1 cellular context compared by ENCODE assay signal in genomic region chr11:64304316-64305072, GRCh38.
TF ChIP-seq lines count a peak whose summit lies in the region.

No MANE protein-coding gene starts in this region.

TF ChIP-seq in HepG2, 621 proteins besides CTCF, POLR2A, EP300 and RAD21 (continued from another document and continues in another):
- TF ChIP-seq, protein P1, sequence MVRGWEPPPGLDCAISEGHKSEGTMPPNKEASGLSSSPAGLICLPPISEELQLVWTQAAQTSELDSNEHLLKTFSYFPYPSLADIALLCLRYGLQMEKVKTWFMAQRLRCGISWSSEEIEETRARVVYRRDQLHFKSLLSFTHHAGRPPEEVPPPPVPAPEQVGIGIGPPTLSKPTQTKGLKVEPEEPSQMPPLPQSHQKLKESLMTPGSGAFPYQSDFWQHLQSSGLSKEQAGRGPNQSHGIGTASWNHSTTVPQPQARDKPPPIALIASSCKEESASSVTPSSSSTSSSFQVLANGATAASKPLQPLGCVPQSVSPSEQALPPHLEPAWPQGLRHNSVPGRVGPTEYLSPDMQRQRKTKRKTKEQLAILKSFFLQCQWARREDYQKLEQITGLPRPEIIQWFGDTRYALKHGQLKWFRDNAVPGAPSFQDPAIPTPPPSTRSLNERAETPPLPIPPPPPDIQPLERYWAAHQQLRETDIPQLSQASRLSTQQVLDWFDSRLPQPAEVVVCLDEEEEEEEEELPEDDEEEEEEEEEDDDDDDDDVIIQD (CRISPR knock-in tag; IDR thresholded peaks at IDR 0.05; ENCODE audit: low read depth), result no peak
- TF ChIP-seq ZNF33A (CRISPR knock-in tag; IDR thresholded peaks at IDR 0.05; ENCODE audit: borderline replicate concordance) (no peak), HOXA9 (CRISPR knock-in tag; IDR thresholded peaks at IDR 0.05; ENCODE audit: borderline replicate concordance) (no peak), ZNF496 (CRISPR knock-in tag; IDR thresholded peaks at IDR 0.05; ENCODE audit: insufficient replicate concordance) (no peak), ZNF44 (CRISPR knock-in tag; IDR thresholded peaks at IDR 0.05) (no peak), ZFP62 (CRISPR knock-in tag; IDR thresholded peaks at IDR 0.05) (no peak), CENPT (CRISPR knock-in tag; IDR thresholded peaks at IDR 0.05; ENCODE audit: low read depth) (no peak), EHMT2 (IDR thresholded peaks at IDR 0.05; ENCODE audit: borderline replicate concordance, low read depth, low read length) (no peak), MTA1 (CRISPR knock-in tag; IDR thresholded peaks at IDR 0.05; ENCODE audit: borderline replicate concordance) (peak; percentile 17; the same call in 1 of the 2 replicates), ZNF543 (CRISPR knock-in tag; IDR thresholded peaks at IDR 0.05) (no peak), ZNF331 (CRISPR knock-in tag; IDR thresholded peaks at IDR 0.05) (no peak), BHLHE40 (IDR thresholded peaks at IDR 0.05; ENCODE audit: low read length) (peak; percentile 69; the same call in 1 of the 2 replicates), ZNF335 (CRISPR knock-in tag; IDR thresholded peaks at IDR 0.05) (no peak), HNRNPL (IDR thresholded peaks at IDR 0.05; ENCODE audit: low read depth, low read length) (0 out of 2 replicates have a peak, but pooled peaks have one; percentile 62), FIP1L1 (IDR thresholded peaks at IDR 0.05; ENCODE audit: borderline replicate concordance, insufficient read depth, low read depth, low read length) (no peak), ZNF549 (CRISPR knock-in tag; IDR thresholded peaks at IDR 0.05) (no peak), ZFP1 (CRISPR knock-in tag; IDR thresholded peaks at IDR 0.05) (no peak), ZNF460 (CRISPR knock-in tag; IDR thresholded peaks at IDR 0.05; ENCODE audit: borderline replicate concordance) (no peak), PHF8 (CRISPR knock-in tag; IDR thresholded peaks at IDR 0.05) (peak; percentile 69), ZNF382 (CRISPR knock-in tag; IDR thresholded peaks at IDR 0.05; ENCODE audit: borderline replicate concordance) (no peak), ESRRA (CRISPR knock-in tag; IDR thresholded peaks at IDR 0.05; ENCODE audit: low read depth) (peak; percentile 100), ZNF18 (CRISPR knock-in tag; IDR thresholded peaks at IDR 0.05; ENCODE audit: insufficient replicate concordance) (no peak), ZFP36L2 (CRISPR knock-in tag; IDR thresholded peaks at IDR 0.05) (no peak), YEATS4 (CRISPR knock-in tag; IDR thresholded peaks at IDR 0.05; ENCODE audit: borderline replicate concordance) (peak; percentile 65; the same call in 1 of the 2 replicates), ZNF160 (CRISPR knock-in tag; IDR thresholded peaks at IDR 0.05) (0 out of 2 replicates have a peak, but pooled peaks have one; percentile 38), ZNF839 (CRISPR knock-in tag; IDR thresholded peaks at IDR 0.05; ENCODE audit: borderline replicate concordance) (no peak), RFXANK (CRISPR knock-in tag; IDR thresholded peaks at IDR 0.05) (no peak), ARID4A (CRISPR knock-in tag; IDR thresholded peaks at IDR 0.05; ENCODE audit: borderline replicate concordance) (peak; percentile 57; the same call in 1 of the 2 replicates), FOSL2 (CRISPR knock-in tag; IDR thresholded peaks at IDR 0.05) (no peak), ZNF652 (CRISPR knock-in tag; IDR thresholded peaks at IDR 0.05; ENCODE audit: borderline replicate concordance, low read depth) (no peak), NKX3-1 (CRISPR knock-in tag; IDR thresholded peaks at IDR 0.05) (peak; percentile 72; the same call in 1 of the 2 replicates), ZNF124 (CRISPR knock-in tag; IDR thresholded peaks at IDR 0.05) (peak; percentile 52; the same call in 1 of the 2 replicates), ZNF407 (CRISPR knock-in tag; IDR thresholded peaks at IDR 0.05; ENCODE audit: not compliant biosample characterization) (no peak), ZNF609 (CRISPR knock-in tag; IDR thresholded peaks at IDR 0.05; ENCODE audit: borderline replicate concordance) (no peak), NFE2L1 (CRISPR knock-in tag; IDR thresholded peaks at IDR 0.05; ENCODE audit: borderline replicate concordance) (peak; percentile 56; the same call in 1 of the 2 replicates), CEBPG (CRISPR knock-in tag; IDR thresholded peaks at IDR 0.05) (no peak)
- TF ChIP-seq, protein P2, sequence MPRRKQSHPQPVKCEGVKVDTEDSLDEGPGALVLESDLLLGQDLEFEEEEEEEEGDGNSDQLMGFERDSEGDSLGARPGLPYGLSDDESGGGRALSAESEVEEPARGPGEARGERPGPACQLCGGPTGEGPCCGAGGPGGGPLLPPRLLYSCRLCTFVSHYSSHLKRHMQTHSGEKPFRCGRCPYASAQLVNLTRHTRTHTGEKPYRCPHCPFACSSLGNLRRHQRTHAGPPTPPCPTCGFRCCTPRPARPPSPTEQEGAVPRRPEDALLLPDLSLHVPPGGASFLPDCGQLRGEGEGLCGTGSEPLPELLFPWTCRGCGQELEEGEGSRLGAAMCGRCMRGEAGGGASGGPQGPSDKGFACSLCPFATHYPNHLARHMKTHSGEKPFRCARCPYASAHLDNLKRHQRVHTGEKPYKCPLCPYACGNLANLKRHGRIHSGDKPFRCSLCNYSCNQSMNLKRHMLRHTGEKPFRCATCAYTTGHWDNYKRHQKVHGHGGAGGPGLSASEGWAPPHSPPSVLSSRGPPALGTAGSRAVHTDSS (CRISPR knock-in tag; conservative IDR thresholded peaks at IDR 0.05), result no peak
- TF ChIP-seq, protein P3, sequence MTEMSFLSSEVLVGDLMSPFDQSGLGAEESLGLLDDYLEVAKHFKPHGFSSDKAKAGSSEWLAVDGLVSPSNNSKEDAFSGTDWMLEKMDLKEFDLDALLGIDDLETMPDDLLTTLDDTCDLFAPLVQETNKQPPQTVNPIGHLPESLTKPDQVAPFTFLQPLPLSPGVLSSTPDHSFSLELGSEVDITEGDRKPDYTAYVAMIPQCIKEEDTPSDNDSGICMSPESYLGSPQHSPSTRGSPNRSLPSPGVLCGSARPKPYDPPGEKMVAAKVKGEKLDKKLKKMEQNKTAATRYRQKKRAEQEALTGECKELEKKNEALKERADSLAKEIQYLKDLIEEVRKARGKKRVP (CRISPR knock-in tag; IDR thresholded peaks at IDR 0.05), result no peak
